In genomic region chr12:39372929-39373328, GRCh38 we compare ENCODE assay signal across 8 cellular contexts.
DNase-seq lines count a peak whose midpoint lies in the region; ATAC-seq and TF ChIP-seq lines count a peak whose summit lies in the region.

No MANE protein-coding gene starts in this region.

- no peaks in the 10 kb centered on the region for H3K27me3 ChIP-seq in upper lobe of right lung

- no peaks in the 10 kb centered on the region for H3K9me3 ChIP-seq in upper lobe of right lung

- no peak for TF ChIP-seq CTCF in upper lobe of right lung (IDR thresholded peaks at IDR 0.05)
- no peak for TF ChIP-seq CTCF in lower leg skin (IDR thresholded peaks at IDR 0.05)

- no peaks in the 10 kb centered on the region for H3K36me3 ChIP-seq in upper lobe of right lung

- intact Hi-C loops in upper lobe of right lung (cut with DNase I) (no loop called here), lower leg skin (cut with DNase I; ENCODE audit: low total_unique reads) (no loop called here)

- H3K4me3 ChIP-seq in upper lobe of right lung (no peak overlapping the region), lower leg skin (ENCODE audit: low read depth, poor library complexity, severe bottlenecking) (no peak overlapping the region)

- DNase-seq in stimulated activated CD4-positive, alpha-beta T cell treated with anti-CD3 and anti-CD28 coated beads, Interleukin-4, amount 100 ng/mL, for 24 hours = peak; percentile 6
- no peak for DNase-seq in stimulated activated CD4-positive, alpha-beta T cell treated with anti-CD3 and anti-CD28 coated beads, Interleukin-4, amount 100 ng/mL, for 1 hour
- DNase-seq in SIG-M5 (lab: John Stamatoyannopoulos, UW) (peak; percentile 20), upper lobe of right lung (no peak), NCI-H2081 treated with DMSO at 0.1 percent for 48 hours (lab: John Stamatoyannopoulos, UW) (no peak), retina (no peak), lower leg skin (ENCODE audit: low spot score in 2 of 2) (no peak)

- 59 to 73% methylated on average over 2 of the region's 2 CpGs for WGBS in lower leg skin, 2 donors

- no peak for TF ChIP-seq POLR2A in lower leg skin (IDR thresholded peaks at IDR 0.05)

- H3K27ac ChIP-seq in upper lobe of right lung = no peak overlapping the region

- H3K4me1 ChIP-seq in upper lobe of right lung = no peaks in the 10 kb centered on the region

- ATAC-seq in HG03025 (IDR thresholded peaks at IDR 0.05; ENCODE audit: low FRiP score, unreplicated experiment) (peak; percentile 83), upper lobe of right lung (peak; percentile 39)

Comparison
In these comparisons a context has a peak if more than half of its experiments do, and no peak if none do; other contexts are left out.
1. DNase-seq: peak in stimulated activated CD4-positive, alpha-beta T cell treated with anti-CD3 and anti-CD28 coated beads, Interleukin-4, amount 100 ng/mL, for 24 hours (single experiment) and SIG-M5 (single experiment); none in stimulated activated CD4-positive, alpha-beta T cell treated with anti-CD3 and anti-CD28 coated beads, Interleukin-4, amount 100 ng/mL, for 1 hour (single experiment), upper lobe of right lung (single experiment), NCI-H2081 treated with DMSO at 0.1 percent for 48 hours (single experiment), retina (single experiment) and lower leg skin (0 of 2).